17 cellular contexts compared by ENCODE assay signal in genomic region chr6:106446983-106447382, GRCh38.
DNase-seq lines count a peak whose midpoint lies in the region; ATAC-seq, FAIRE-seq and TF ChIP-seq lines count a peak whose summit lies in the region.
"Had no signal": no experiment of that assay in that cellular context is flagged by ENCODE, and none has a peak within 500 bp of the region (broad histone marks: within the 10 kb centered on the region; RNA-seq: fewer than 3 reads in every experiment).

No MANE protein-coding gene starts in this region.

- H3K27me3 ChIP-seq in body of pancreas (no peaks in the 10 kb centered on the region), left lung (peaks cover 0 to 8% of the 10 kb centered on the region in 2 donors), H7 (ENCODE audit: control insufficient read depth, insufficient read depth, low read length) (no peaks in the 10 kb centered on the region)
- H3K27me3 ChIP-seq: SJCRH30 had no signal

- intact Hi-C loops in body of pancreas (cut with DNase I) (loop anchor here (5.0 to 10.0 kb wide), 3 partner anchors 68 to 548 kb away; no protein-coding TSS in a partner anchor), left lung (cut with DNase I) (loop anchor here in 1 of 2 donors (2.0 to 10.0 kb wide), 2 partner anchors 120 to 528 kb away; partner anchors contain the start of gene CD24)

- no peak for TF ChIP-seq EP300 in A549 (IDR thresholded peaks at IDR 0.05)

- no peaks in the 10 kb centered on the region for H3K9me3 ChIP-seq in A549
- H3K9me3 ChIP-seq in body of pancreas, result no peaks in the 10 kb centered on the region
- no peaks in the 10 kb centered on the region for H3K9me3 ChIP-seq in left lung
- H3K9me3 ChIP-seq: SJCRH30, suprapubic skin had no signal

- TF ChIP-seq RAD21 in A549 (conservative IDR thresholded peaks at IDR 0.05 in 1 of 2, IDR thresholded peaks at IDR 0.05 in 1 of 2), result no peak

- POLR2A ChIA-PET in A549 (lab: Yijun Ruan, JAX), result no interaction called here

- peak overlapping the region; percentile 62 for H3K4me2 ChIP-seq in A549
- H3K4me2 ChIP-seq: KMS-11 had no signal

- H3K4me1 ChIP-seq in A549, result peaks cover 16% of the 10 kb centered on the region
- H3K4me1 ChIP-seq in body of pancreas, result no peaks in the 10 kb centered on the region
- H3K4me1 ChIP-seq in left lung, result peaks cover 4 to 46% of the 10 kb centered on the region in 2 donors
- H3K4me1 ChIP-seq: SJCRH30 had no signal

- ATAC-seq in A549 (peak in 1 of 2 experiments; percentile 48; a peak in 2 of 6 replicates), body of pancreas (peak; percentile 50), left lung (peak; percentile 8), HG02970 (IDR thresholded peaks at IDR 0.05; ENCODE audit: low FRiP score, unreplicated experiment) (no peak)

- peak; percentile 21 to 33 for DNase-seq in A549 (ENCODE audit: low read depth in 1 of 2, low spot score in 1 of 2)
- peak; percentile 73 for DNase-seq in LoVo (ENCODE audit: low spot score)
- no peak for DNase-seq in body of pancreas
- DNase-seq in left lung, result no peak
- no peak for DNase-seq in activated CD4-positive, alpha-beta T cell treated with anti-CD3 and anti-CD28 coated beads, Interleukin-2, amount 50 U/mL, for 4 hours
- no peak for DNase-seq in NK-92 (lab: John Stamatoyannopoulos, UW; ENCODE audit: unreplicated experiment)
- DNase-seq in H7, result no peak
- DNase-seq: activated CD8-positive, alpha-beta memory T cell treated with anti-CD3 and anti-CD28 coated beads for 24 hours; activated naive CD8-positive, alpha-beta T cell treated with anti-CD3 and anti-CD28 coated beads for 36 hours; brain microvascular endothelial cell; cortex of kidney; DND-41; NCI-H526 treated with DMSO at 0.1 percent for 48 hours; SJCRH30 had no signal

- no peak overlapping the region for H3K4me3 ChIP-seq in A549
- no peak overlapping the region for H3K4me3 ChIP-seq in body of pancreas
- no peak overlapping the region for H3K4me3 ChIP-seq in left lung
- H3K4me3 ChIP-seq in H7 (ENCODE audit: insufficient read depth, low read depth, low read length), result no peak overlapping the region
- H3K4me3 ChIP-seq: SJCRH30, suprapubic skin had no signal

- H3K36me3 ChIP-seq in body of pancreas (replicated peaks in 1 of 2; ENCODE audit: insufficient read depth in 1 of 2, low read depth in 2 of 2), result no peaks in the 10 kb centered on the region
- H3K36me3 ChIP-seq in left lung, result no peaks in the 10 kb centered on the region
- no peaks in the 10 kb centered on the region for H3K36me3 ChIP-seq in H7 (replicated peaks; ENCODE audit: control insufficient read depth, insufficient read depth, low read length)
- H3K36me3 ChIP-seq: brain microvascular endothelial cell, SJCRH30, suprapubic skin had no signal

- peak overlapping the region; percentile 50 to 75; a peak in 5 of 6 replicates for H3K27ac ChIP-seq in A549
- no peak overlapping the region for H3K27ac ChIP-seq in body of pancreas
- H3K27ac ChIP-seq in left lung, result peak overlapping the region in 1 of 2 donors; percentile 88
- H3K27ac ChIP-seq: brain microvascular endothelial cell, KMS-11, SJCRH30, suprapubic skin had no signal

- CTCF ChIA-PET in A549 (lab: Yijun Ruan, JAX), result interaction anchor here (0.6 to 8.7 kb wide), 8 partner anchors 12 to 871 kb away, joined by 3 to 103 read pairs (median 3); no protein-coding TSS in a partner anchor

- 0% methylated on average over 2 of the region's 2 CpGs for WGBS in A549 (ENCODE audit: missing lambda C conversion rate)
- 11 to 12% methylated on average over 2 of the region's 2 CpGs for WGBS in body of pancreas, 2 donors

- TF ChIP-seq POLR2A in A549 (IDR thresholded peaks at IDR 0.05; ENCODE audit: low read length) (no peak), body of pancreas (IDR thresholded peaks at IDR 0.05) (no peak)

- FAIRE-seq in A549 (lab: Jason Lieb, UNC), result no peak

- no peak for TF ChIP-seq CTCF in A549 (IDR thresholded peaks at IDR 0.05)
- no peak for TF ChIP-seq CTCF in body of pancreas (IDR thresholded peaks at IDR 0.05)
- TF ChIP-seq CTCF in left lung (IDR thresholded peaks at IDR 0.05), result no peak

TF ChIP-seq in A549, 52 proteins besides CTCF, POLR2A, EP300 and RAD21:
- TF ChIP-seq ZFP36 (IDR thresholded peaks at IDR 0.05; ENCODE audit: borderline replicate concordance, partially characterized antibody) (no peak), SMC3 (IDR thresholded peaks at IDR 0.05) (no peak), SREBF2 (IDR thresholded peaks at IDR 0.05) (no peak), MAFK (IDR thresholded peaks at IDR 0.05; ENCODE audit: partially characterized antibody) (no peak), USF2 (IDR thresholded peaks at IDR 0.05) (no peak), NPAS2 (CRISPR knock-in tag; IDR thresholded peaks at IDR 0.05; ENCODE audit: borderline replicate concordance) (no peak), BCL3 (IDR thresholded peaks at IDR 0.05) (no peak), CBX2 (IDR thresholded peaks at IDR 0.05; ENCODE audit: borderline replicate concordance, low read depth) (no peak), RNF2 (IDR thresholded peaks at IDR 0.05; ENCODE audit: borderline replicate concordance, low read depth) (no peak), HEYL (CRISPR knock-in tag; IDR thresholded peaks at IDR 0.05) (no peak), HOXB13 (CRISPR knock-in tag; IDR thresholded peaks at IDR 0.05; ENCODE audit: low read depth) (no peak), FOSL2 (IDR thresholded peaks at IDR 0.05) (no peak), FOSL2 (CRISPR knock-in tag; IDR thresholded peaks at IDR 0.05) (no peak), RCOR1 (IDR thresholded peaks at IDR 0.05; ENCODE audit: low read depth, low read length) (no peak), GATA3 (IDR thresholded peaks at IDR 0.05; ENCODE audit: borderline replicate concordance) (no peak; the same call in 1 of the 2 replicates), PHF8 (IDR thresholded peaks at IDR 0.05; ENCODE audit: borderline replicate concordance, low read depth) (no peak), BHLHE40 (IDR thresholded peaks at IDR 0.05; ENCODE audit: low read depth, low read length) (no peak), FOXS1 (CRISPR knock-in tag; IDR thresholded peaks at IDR 0.05) (no peak)
- TF ChIP-seq, protein P1, sequence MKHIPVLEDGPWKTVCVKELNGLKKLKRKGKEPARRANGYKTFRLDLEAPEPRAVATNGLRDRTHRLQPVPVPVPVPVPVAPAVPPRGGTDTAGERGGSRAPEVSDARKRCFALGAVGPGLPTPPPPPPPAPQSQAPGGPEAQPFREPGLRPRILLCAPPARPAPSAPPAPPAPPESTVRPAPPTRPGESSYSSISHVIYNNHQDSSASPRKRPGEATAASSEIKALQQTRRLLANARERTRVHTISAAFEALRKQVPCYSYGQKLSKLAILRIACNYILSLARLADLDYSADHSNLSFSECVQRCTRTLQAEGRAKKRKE (CRISPR knock-in tag; IDR thresholded peaks at IDR 0.05; ENCODE audit: low read depth), result no peak

Comparison
In these comparisons a context has a peak if more than half of its experiments do, and no peak if none do; other contexts are left out.
1. DNase-seq: peak in A549 (2 of 2) and LoVo (single experiment); none in body of pancreas (0 of 4), left lung (0 of 2), activated CD4-positive, alpha-beta T cell treated with anti-CD3 and anti-CD28 coated beads, Interleukin-2, amount 50 U/mL, for 4 hours (0 of 2), NK-92 (single experiment) and H7 (single experiment).
2. H3K27ac ChIP-seq: peak in A549 (2 of 2); none in body of pancreas (0 of 4).